Comparison of ENCODE assay signal across 1 cellular context in the genomic region with DNA sequence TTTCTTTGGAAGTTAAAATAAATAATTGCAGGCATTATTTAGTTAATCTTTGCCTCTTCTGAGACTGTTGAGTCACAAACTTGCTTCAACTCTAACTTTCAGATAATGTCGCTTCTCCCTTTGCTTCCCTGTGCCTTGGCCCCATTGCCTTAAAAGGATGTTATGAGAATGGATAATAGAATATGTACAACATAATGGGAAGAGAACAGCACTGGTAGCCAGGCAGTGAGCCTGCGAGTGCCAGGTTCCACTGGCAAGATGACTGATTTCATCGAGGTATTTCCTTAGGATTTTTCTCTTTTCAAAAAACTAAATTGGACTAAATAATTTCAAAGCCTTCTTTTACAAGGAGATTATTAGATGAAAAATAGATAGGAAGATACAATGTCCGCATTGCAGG.
TF ChIP-seq lines count a peak whose summit lies in the region.

No MANE protein-coding gene starts in this region.

TF ChIP-seq in IMR-90, 13 proteins besides CTCF, POLR2A, EP300 and RAD21 (continued from another document):
- TF ChIP-seq MAFK (IDR thresholded peaks at IDR 0.05; ENCODE audit: low read depth, low read length) (no peak), CHD1 (IDR thresholded peaks at IDR 0.05; ENCODE audit: low read depth, low read length) (no peak), RFX5 (IDR thresholded peaks at IDR 0.05; ENCODE audit: low read depth, low read length) (no peak), NFE2L2 (IDR thresholded peaks at IDR 0.05; ENCODE audit: low read depth, low read length) (no peak), RCOR1 (IDR thresholded peaks at IDR 0.05; ENCODE audit: insufficient replicate concordance, low read length) (no peak)
- TF ChIP-seq, protein P1, sequence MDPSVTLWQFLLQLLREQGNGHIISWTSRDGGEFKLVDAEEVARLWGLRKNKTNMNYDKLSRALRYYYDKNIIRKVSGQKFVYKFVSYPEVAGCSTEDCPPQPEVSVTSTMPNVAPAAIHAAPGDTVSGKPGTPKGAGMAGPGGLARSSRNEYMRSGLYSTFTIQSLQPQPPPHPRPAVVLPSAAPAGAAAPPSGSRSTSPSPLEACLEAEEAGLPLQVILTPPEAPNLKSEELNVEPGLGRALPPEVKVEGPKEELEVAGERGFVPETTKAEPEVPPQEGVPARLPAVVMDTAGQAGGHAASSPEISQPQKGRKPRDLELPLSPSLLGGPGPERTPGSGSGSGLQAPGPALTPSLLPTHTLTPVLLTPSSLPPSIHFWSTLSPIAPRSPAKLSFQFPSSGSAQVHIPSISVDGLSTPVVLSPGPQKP (IDR thresholded peaks at IDR 0.05; ENCODE audit: borderline replicate concordance, low read depth, low read length): no peak
